Comparison of ENCODE assay signal across 8 cellular contexts in the genomic region with DNA sequence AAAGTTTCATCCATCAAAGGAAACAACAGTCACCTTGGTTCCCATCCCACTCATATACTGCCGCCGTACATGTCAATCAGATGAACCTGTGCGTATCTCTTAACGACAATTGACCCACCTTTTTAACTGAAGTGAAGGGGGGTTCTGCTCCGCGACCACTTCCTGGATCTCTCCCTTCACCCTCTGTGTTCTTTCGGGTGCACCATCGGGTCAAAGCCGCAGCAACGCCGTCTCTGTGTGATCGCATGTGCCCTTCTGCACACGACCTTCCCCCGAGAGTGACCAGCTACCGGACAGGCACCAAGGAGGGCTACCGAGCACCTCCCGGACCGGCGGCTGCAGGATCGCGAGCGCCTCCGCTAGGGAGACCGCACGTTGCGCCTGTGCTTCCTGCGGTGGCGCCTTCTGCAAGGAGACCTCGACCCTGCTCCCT. TPM values are rescaled to one million over a fixed set of nuclear protein-coding genes. Genes with fewer than 3 reads are reported as not detected.
A peak's percentile ranks its signal among the peaks of the same experiment; 100 is the strongest.
DNase-seq lines count a peak whose midpoint lies in the region; ATAC-seq and TF ChIP-seq lines count a peak whose summit lies in the region.
"Not testable (repeated sequence)": the region's sequence is repeated elsewhere in the genome, so short reads cannot be mapped to it uniquely, and the experiment has no call there.

No MANE protein-coding gene starts in this region.

- H4K20me1 ChIP-seq in SU-DHL-6 (ENCODE audit: low read depth, low read length) = peaks cover 11% of the 10 kb centered on the region; the same call in 1 of the 2 replicates

- peak overlapping the region; percentile 95 for H3K4me2 ChIP-seq in SU-DHL-6 (ENCODE audit: low read depth, low read length, poor library complexity, severe bottlenecking)

- not testable (repeated sequence) for H3K27me3 Mint-ChIP-seq in CD4-positive, CD25-positive, alpha-beta regulatory T cell; activated naive CD8-positive, alpha-beta T cell treated with anti-CD3 and anti-CD28 coated beads, Interleukin-2, amount 10 ng/mL, durations not matched to agents 7 days and 5 days

- H3K36me3 ChIP-seq in CD4-positive, CD25-positive, alpha-beta regulatory T cell (ENCODE audit: control insufficient read depth, insufficient read depth, low read length); SU-DHL-6 (ENCODE audit: low read length); mucosa of rectum (ENCODE audit: control insufficient read depth in 2 of 2, insufficient read depth in 2 of 2, low read length in 2 of 2): not testable (repeated sequence)

- TF ChIP-seq EP300 in Ishikawa (IDR thresholded peaks at IDR 0.05; ENCODE audit: borderline replicate concordance) = not testable (repeated sequence)

- H3K9me3 ChIP-seq in CD4-positive, CD25-positive, alpha-beta regulatory T cell (ENCODE audit: control insufficient read depth in 2 of 2, low read length in 2 of 2); SU-DHL-6 (ENCODE audit: insufficient read depth, low read length); mucosa of rectum (ENCODE audit: control insufficient read depth in 2 of 2, low read length in 2 of 2): not testable (repeated sequence)

- peak overlapping the region; percentile 60 for H3K27ac ChIP-seq in CD4-positive, CD25-positive, alpha-beta regulatory T cell (ENCODE audit: insufficient read depth, low read length, poor library complexity, severe bottlenecking)
- H3K27ac ChIP-seq in SU-DHL-6 (ENCODE audit: low read depth, low read length); mucosa of rectum (ENCODE audit: low read depth in 2 of 2, low read length in 2 of 2): not testable (repeated sequence)

- not testable (repeated sequence) for H3K9me3 Mint-ChIP-seq in CD4-positive, CD25-positive, alpha-beta regulatory T cell; activated naive CD8-positive, alpha-beta T cell treated with anti-CD3 and anti-CD28 coated beads, Interleukin-2, amount 10 ng/mL, durations not matched to agents 7 days and 5 days

- peaks cover 27% of the 10 kb centered on the region for H3K4me1 ChIP-seq in CD4-positive, CD25-positive, alpha-beta regulatory T cell (ENCODE audit: control insufficient read depth, insufficient read depth, low read length, poor library complexity, severe bottlenecking)
- not testable (repeated sequence) for H3K4me1 ChIP-seq in mucosa of rectum (ENCODE audit: control insufficient read depth in 2 of 2, insufficient read depth in 2 of 2, low read length in 2 of 2)

- H3K27me3 ChIP-seq in CD4-positive, CD25-positive, alpha-beta regulatory T cell (ENCODE audit: control insufficient read depth, insufficient read depth, low read length); SU-DHL-6 (ENCODE audit: low read length); mucosa of rectum (ENCODE audit: control insufficient read depth in 2 of 2, insufficient read depth in 2 of 2, low read length in 2 of 2): not testable (repeated sequence)

- H3K4me3 ChIP-seq in CD4-positive, CD25-positive, alpha-beta regulatory T cell (ENCODE audit: low read depth, low read length) = peak overlapping the region; percentile 95
- peak overlapping the region; percentile 52 for H3K4me3 ChIP-seq in SU-DHL-6 (ENCODE audit: insufficient read depth, low read length, poor library complexity, severe bottlenecking)
- peak overlapping the region; percentile 44 to 87 for H3K4me3 ChIP-seq in foreskin fibroblast (ENCODE audit: low read depth in 1 of 2, low read length in 2 of 2)
- H3K4me3 ChIP-seq in mucosa of rectum (ENCODE audit: low read length in 2 of 2) = peak overlapping the region; percentile 67 to 82

- peaks cover 15 to 53% (median 33%) of the 10 kb centered on the region in 4 donors for H3K4me1 Mint-ChIP-seq in CD4-positive, CD25-positive, alpha-beta regulatory T cell
- H3K4me1 Mint-ChIP-seq in activated naive CD8-positive, alpha-beta T cell treated with anti-CD3 and anti-CD28 coated beads, Interleukin-2, amount 10 ng/mL, durations not matched to agents 7 days and 5 days = peaks cover 18% of the 10 kb centered on the region

- TF ChIP-seq RAD21 in Ishikawa (IDR thresholded peaks at IDR 0.05; ENCODE audit: low read depth) = peak; percentile 17; the same call in 1 of the 2 replicates

- H3F3A ChIP-seq in SU-DHL-6 (ENCODE audit: insufficient read depth) = not testable (repeated sequence)

- H3K9me2 ChIP-seq in SU-DHL-6 (replicated peaks; ENCODE audit: insufficient read depth, low read length) = not testable (repeated sequence)

- H3K27ac Mint-ChIP-seq in CD4-positive, CD25-positive, alpha-beta regulatory T cell = peak overlapping the region; percentile 87 to 96 (median 93)
- peak overlapping the region; percentile 90 for H3K27ac Mint-ChIP-seq in activated naive CD8-positive, alpha-beta T cell treated with anti-CD3 and anti-CD28 coated beads, Interleukin-2, amount 10 ng/mL, durations not matched to agents 7 days and 5 days

- TF ChIP-seq CTCF in SU-DHL-6 (IDR thresholded peaks at IDR 0.05; ENCODE audit: insufficient read depth, low read length, poor library complexity, severe bottlenecking); foreskin fibroblast (IDR thresholded peaks at IDR 0.05; ENCODE audit: low read depth, low read length): not testable (repeated sequence)

- peak; percentile 4 to 9 for ATAC-seq in CD4-positive, CD25-positive, alpha-beta regulatory T cell (ENCODE audit: low read depth in 2 of 2)
- peak; percentile 20 for ATAC-seq in GM21529 (IDR thresholded peaks at IDR 0.05; ENCODE audit: unreplicated experiment)
- ATAC-seq in activated naive CD8-positive, alpha-beta T cell treated with anti-CD3 and anti-CD28 coated beads, Interleukin-2, amount 10 ng/mL, durations not matched to agents 7 days and 5 days (ENCODE audit: low read depth) = peak; percentile 27

- peak overlapping the region; percentile 89 for H3K9ac ChIP-seq in SU-DHL-6 (ENCODE audit: low read length)
- H3K9ac ChIP-seq in mucosa of rectum (ENCODE audit: low read depth in 1 of 2, low read length in 2 of 2) = peak overlapping the region in 1 of 2 donors; percentile 43

- H2AFZ ChIP-seq in SU-DHL-6 (ENCODE audit: low read depth, low read length, severe bottlenecking) = peak overlapping the region; percentile 75

- H3K79me2 ChIP-seq in SU-DHL-6 (ENCODE audit: insufficient read depth, low read length) = peaks cover 36% of the 10 kb centered on the region

- POLR2A ChIA-PET in activated naive CD8-positive, alpha-beta T cell treated with anti-CD3 and anti-CD28 coated beads, Interleukin-2, amount 10 ng/mL, durations not matched to agents 7 days and 5 days (lab: Charles Lee) = not testable (repeated sequence)

- peak; percentile 11 to 63 (median 50) for DNase-seq in CD4-positive, CD25-positive, alpha-beta regulatory T cell
- peak; percentile 53 for DNase-seq in activated naive CD8-positive, alpha-beta T cell treated with anti-CD3 and anti-CD28 coated beads, Interleukin-2, amount 10 ng/mL, durations not matched to agents 7 days and 5 days
- not testable (repeated sequence) for DNase-seq in foreskin fibroblast
- DNase-seq in stimulated activated CD8-positive, alpha-beta memory T cell treated with anti-CD3 and anti-CD28 coated beads, Interleukin-12 subunit alpha, Interleukin-12 subunit beta, amount 100 ng/mL, for 4 hours (ENCODE audit: low read depth) = peak; percentile 19

- H3K36me3 Mint-ChIP-seq in CD4-positive, CD25-positive, alpha-beta regulatory T cell; activated naive CD8-positive, alpha-beta T cell treated with anti-CD3 and anti-CD28 coated beads, Interleukin-2, amount 10 ng/mL, durations not matched to agents 7 days and 5 days: not testable (repeated sequence)

- H3K4me3 Mint-ChIP-seq in CD4-positive, CD25-positive, alpha-beta regulatory T cell = peak overlapping the region; percentile 88 to 98 (median 94)
- peak overlapping the region; percentile 93 for H3K4me3 Mint-ChIP-seq in activated naive CD8-positive, alpha-beta T cell treated with anti-CD3 and anti-CD28 coated beads, Interleukin-2, amount 10 ng/mL, durations not matched to agents 7 days and 5 days

RNA-seq across cellular contexts. Expression of a gene that starts 1.2 kb away (rescaled TPM):
- total RNA-seq in CD4-positive, CD25-positive, alpha-beta regulatory T cell = 127 TPM
- 100 to 1,000 TPM; 201 to 326 (median 266) TPM for polyA plus RNA-seq in CD4-positive, CD25-positive, alpha-beta regulatory T cell
- 100 to 1,000 TPM; 118 to 121 TPM for total RNA-seq in activated naive CD8-positive, alpha-beta T cell treated with anti-CD3 and anti-CD28 coated beads, Interleukin-2, amount 10 ng/mL, durations not matched to agents 7 days and 5 days
